In the genomic region with DNA sequence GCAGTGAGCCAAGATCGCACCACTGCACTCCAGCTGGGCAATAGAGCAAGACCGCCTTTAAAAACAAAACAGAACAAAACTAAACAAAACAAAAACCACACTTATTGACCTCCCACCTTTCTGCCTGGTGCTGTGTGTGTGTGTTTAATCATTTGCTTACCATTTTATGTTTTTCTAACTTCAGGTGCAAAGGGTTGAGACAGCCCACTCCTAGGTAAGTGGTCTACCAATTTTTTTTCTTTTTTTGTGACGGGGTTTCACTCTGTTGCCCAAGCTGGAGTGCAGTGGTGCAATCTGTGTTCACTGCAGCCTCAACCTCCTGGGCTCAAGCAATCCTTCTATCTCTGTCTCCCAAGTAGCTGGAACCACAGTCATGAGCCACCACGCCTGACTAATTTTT, we compare ENCODE assay signal across 22 cellular contexts.
"Had no signal": no experiment of that assay in that cellular context is flagged by ENCODE, and none has a peak within 500 bp of the region (broad histone marks: within the 10 kb centered on the region; RNA-seq: fewer than 3 reads in every experiment).

No MANE protein-coding gene starts in this region.

- H3K4me1 ChIP-seq: SJSA1 had no signal

- H3K27me3 ChIP-seq: SJSA1 had no signal

- DNase-seq: KBM-7, MV-4-11, NCI-H1048, NCI-H1105, NCI-H1417, NCI-H1436 treated with DMSO at 0.1 percent for 48 hours, NCI-H1694 treated with DMSO at 0.1 percent for 48 hours, NCI-H1930, NCI-H2081, NCI-H2107, NCI-H226, NCI-H446, NCI-H510A, NCI-H524 treated with DMSO at 0.1 percent for 48 hours, NCI-H69, NCI-H774, Right ventricle myocardium superior, RPMI8226, SIG-M5 had no signal

- H3K27ac ChIP-seq: HL-60, SJSA1, SK-N-MC had no signal

- H3K9me3 ChIP-seq: SJSA1 had no signal

- H3K36me3 ChIP-seq: SJSA1 had no signal

- H3K4me3 ChIP-seq: SJSA1, SK-N-MC had no signal
